Comparison of ENCODE assay signal across 13 cellular contexts in genomic region chr9:77752566-77752965, GRCh38.
DNase-seq lines count a peak whose midpoint lies in the region; ATAC-seq and TF ChIP-seq lines count a peak whose summit lies in the region.
"Had no signal": no experiment of that assay in that cellular context is flagged by ENCODE, and none has a peak within 500 bp of the region (broad histone marks: within the 10 kb centered on the region; RNA-seq: fewer than 3 reads in every experiment).

No MANE protein-coding gene starts in this region.

- H2AFZ ChIP-seq in PC-3 (ENCODE audit: low read length): no peak overlapping the region

- peaks cover 7% of the 10 kb centered on the region for H3K9me3 Mint-ChIP-seq in chondrocyte (ENCODE audit: low read depth)
- H3K9me3 Mint-ChIP-seq in activated CD4-positive, alpha-beta memory T cell treated with anti-CD3 and anti-CD28 coated beads for 36 hours: peaks cover 9% of the 10 kb centered on the region
- H3K9me3 Mint-ChIP-seq: effector memory CD8-positive, alpha-beta T cell had no signal

- POLR2A ChIA-PET in A673 (lab: Charles Lee; ENCODE audit: low non-redundant PET) (no interaction called here), PC-3 (lab: Charles Lee; ENCODE audit: unreplicated experiment) (no interaction called here)
- POLR2A ChIA-PET in activated CD4-positive, alpha-beta memory T cell treated with anti-CD3 and anti-CD28 coated beads for 36 hours (lab: Charles Lee): no interaction called here

- H3K4me1 ChIP-seq in A673 (ENCODE audit: insufficient read depth, low read length, poor library complexity, severe bottlenecking): peaks cover 51% of the 10 kb centered on the region
- H3K4me1 ChIP-seq in left lung: peaks cover 0 to 23% of the 10 kb centered on the region in 2 donors
- no peaks in the 10 kb centered on the region for H3K4me1 ChIP-seq in Peyer's patch
- peaks cover 7% of the 10 kb centered on the region for H3K4me1 ChIP-seq in PC-3 (ENCODE audit: insufficient read depth, low read length)

- no peak overlapping the region for H3K4me3 Mint-ChIP-seq in chondrocyte (ENCODE audit: unreplicated experiment)
- H3K4me3 Mint-ChIP-seq in activated CD4-positive, alpha-beta memory T cell treated with anti-CD3 and anti-CD28 coated beads for 36 hours: no peak overlapping the region
- H3K4me3 Mint-ChIP-seq: activated naive CD8-positive, alpha-beta T cell; effector memory CD8-positive, alpha-beta T cell had no signal

- peak; percentile 57 for DNase-seq in A673 (ENCODE audit: low spot score)
- DNase-seq in HS-5 (ENCODE audit: low read depth): peak; percentile 78
- no peak for DNase-seq in chondrocyte (ENCODE audit: low spot score)
- no peak for DNase-seq in left lung
- no peak for DNase-seq in Peyer's patch
- DNase-seq in activated CD4-positive, alpha-beta memory T cell treated with anti-CD3 and anti-CD28 coated beads for 36 hours: no peak
- DNase-seq in cerebellar cortex (ENCODE audit: low spot score): no peak
- no peak for DNase-seq in PC-3
- DNase-seq: ACHN; effector memory CD8-positive, alpha-beta T cell; NCI-H2171; T-helper 9 cell had no signal

- peak overlapping the region; percentile 86 for H3K27ac ChIP-seq in A673 (ENCODE audit: low read depth, low read length, poor library complexity, severe bottlenecking)
- H3K27ac ChIP-seq in left lung: peak overlapping the region in 1 of 2 donors; percentile 53
- H3K27ac ChIP-seq in Peyer's patch: no peak overlapping the region
- H3K27ac ChIP-seq in PC-3 (ENCODE audit: low read length): no peak overlapping the region

- no peak overlapping the region for H3K4me2 ChIP-seq in PC-3 (ENCODE audit: low read length)

- no peaks in the 10 kb centered on the region for H3K9me2 ChIP-seq in PC-3 (replicated peaks; ENCODE audit: low read length)

- H3K9ac ChIP-seq in PC-3 (ENCODE audit: low read length): no peak overlapping the region

- intact Hi-C loops in A673 (cut with micrococcal nuclease; ENCODE audit: unreplicated experiment): loop anchor here (5.0 to 10.0 kb wide), 3 partner anchors 285 to 578 kb away; partner anchors contain the start of gene VPS13A
- intact Hi-C loops in left lung (cut with DNase I): loop anchor here in 1 of 2 donors (10.0 kb wide), 1 partner anchor 298 kb away; no protein-coding TSS in a partner anchor
- intact Hi-C loops in activated CD4-positive, alpha-beta memory T cell treated with anti-CD3 and anti-CD28 coated beads for 36 hours (cut with micrococcal nuclease): loop anchor here (5.0 kb wide), 1 partner anchor 285 kb away; no protein-coding TSS in a partner anchor
- intact Hi-C loops in PC-3 (cut with micrococcal nuclease): loop anchor here (5.0 kb wide), 1 partner anchor 45 kb away; no protein-coding TSS in a partner anchor

- peak overlapping the region; percentile 84 for H3K27ac Mint-ChIP-seq in chondrocyte (ENCODE audit: unreplicated experiment)
- no peak overlapping the region for H3K27ac Mint-ChIP-seq in activated CD4-positive, alpha-beta memory T cell treated with anti-CD3 and anti-CD28 coated beads for 36 hours
- H3K27ac Mint-ChIP-seq: activated naive CD8-positive, alpha-beta T cell; effector memory CD8-positive, alpha-beta T cell had no signal

- H3K9me3 ChIP-seq in A673 (ENCODE audit: low read depth, low read length, poor library complexity, severe bottlenecking): no peaks in the 10 kb centered on the region
- H3K9me3 ChIP-seq in left lung: no peaks in the 10 kb centered on the region
- H3K9me3 ChIP-seq in Peyer's patch: no peaks in the 10 kb centered on the region
- H3K9me3 ChIP-seq in PC-3 (ENCODE audit: low read length): no peaks in the 10 kb centered on the region

- H3K27me3 Mint-ChIP-seq in chondrocyte (ENCODE audit: low read depth): no peaks in the 10 kb centered on the region
- H3K27me3 Mint-ChIP-seq in activated CD4-positive, alpha-beta memory T cell treated with anti-CD3 and anti-CD28 coated beads for 36 hours: no peaks in the 10 kb centered on the region
- H3K27me3 Mint-ChIP-seq: activated naive CD8-positive, alpha-beta T cell had no signal

- H3K79me2 ChIP-seq in PC-3 (ENCODE audit: low read length): no peaks in the 10 kb centered on the region

- H3K27me3 ChIP-seq in A673 (replicated peaks; ENCODE audit: insufficient read depth, low read depth, low read length, poor library complexity): no peaks in the 10 kb centered on the region
- H3K27me3 ChIP-seq in left lung: no peaks in the 10 kb centered on the region
- H3K27me3 ChIP-seq in Peyer's patch: no peaks in the 10 kb centered on the region
- H3K27me3 ChIP-seq in PC-3 (ENCODE audit: low read length): no peaks in the 10 kb centered on the region

- ATAC-seq in left lung (peak; percentile 20), PC-3 (no peak)
- ATAC-seq: effector memory CD8-positive, alpha-beta T cell had no signal

- BruUV-seq in A673 (replicated peaks; lab: Mats Ljungman, UMichigan) (no TSS peak), PC-3 (replicated peaks; lab: Mats Ljungman, UMichigan) (no TSS peak)

- H4K20me1 ChIP-seq in PC-3 (ENCODE audit: low read length): no peaks in the 10 kb centered on the region

- no peak overlapping the region for H3K4me3 ChIP-seq in A673 (ENCODE audit: low read depth, low read length, poor library complexity, severe bottlenecking)
- no peak overlapping the region for H3K4me3 ChIP-seq in left lung
- no peak overlapping the region for H3K4me3 ChIP-seq in Peyer's patch
- H3K4me3 ChIP-seq in PC-3 (ENCODE audit: low read length): no peak overlapping the region

- no peaks in the 10 kb centered on the region for H3F3A ChIP-seq in PC-3 (ENCODE audit: low read length, unreplicated experiment)

- peaks cover 12% of the 10 kb centered on the region for H3K36me3 Mint-ChIP-seq in chondrocyte (ENCODE audit: low read depth)
- peaks cover 10% of the 10 kb centered on the region for H3K36me3 Mint-ChIP-seq in activated CD4-positive, alpha-beta memory T cell treated with anti-CD3 and anti-CD28 coated beads for 36 hours

- no peak for TF ChIP-seq POLR2A in Peyer's patch (IDR thresholded peaks at IDR 0.05)

- peaks cover 47% of the 10 kb centered on the region for H3K4me1 Mint-ChIP-seq in chondrocyte (ENCODE audit: low read depth)
- H3K4me1 Mint-ChIP-seq in activated CD4-positive, alpha-beta memory T cell treated with anti-CD3 and anti-CD28 coated beads for 36 hours (ENCODE audit: low read depth): peaks cover 13% of the 10 kb centered on the region

- CTCF ChIA-PET in A673 (lab: Charles Lee) (interaction anchor here (0.6 to 0.8 kb wide), 2 partner anchors 319 to 628 kb away, joined by 3 to 4 read pairs; no protein-coding TSS in a partner anchor), PC-3 (lab: Charles Lee) (no interaction called here)
- CTCF ChIA-PET in activated CD4-positive, alpha-beta memory T cell treated with anti-CD3 and anti-CD28 coated beads for 36 hours (lab: Charles Lee): interaction anchor here (0.7 to 3.3 kb wide), 10 partner anchors 12 to 369 kb away, joined by 3 to 38 read pairs (median 6); no protein-coding TSS in a partner anchor

- TF ChIP-seq CTCF in A673 (conservative IDR thresholded peaks at IDR 0.05; ENCODE audit: low read depth, low read length): no peak
- TF ChIP-seq CTCF in chondrocyte (IDR thresholded peaks at IDR 0.05): no peak
- TF ChIP-seq CTCF in left lung (IDR thresholded peaks at IDR 0.05): no peak
- TF ChIP-seq CTCF in Peyer's patch (IDR thresholded peaks at IDR 0.05): no peak
- no peak for TF ChIP-seq CTCF in PC-3 (conservative IDR thresholded peaks at IDR 0.05; ENCODE audit: low read depth, low read length)

- no peaks in the 10 kb centered on the region for H3K36me3 ChIP-seq in A673 (ENCODE audit: insufficient read depth, low read length, poor library complexity, severe bottlenecking)
- H3K36me3 ChIP-seq in left lung: peaks cover 0 to 10% of the 10 kb centered on the region in 2 donors
- H3K36me3 ChIP-seq in Peyer's patch: no peaks in the 10 kb centered on the region
- no peaks in the 10 kb centered on the region for H3K36me3 ChIP-seq in PC-3 (ENCODE audit: low read depth, low read length)

Comparison
In these comparisons a context has a peak if more than half of its experiments do, and no peak if none do; other contexts are left out.
1. DNase-seq: peak in A673 (single experiment) and HS-5 (single experiment); none in chondrocyte (single experiment), left lung (0 of 2), Peyer's patch (0 of 3), activated CD4-positive, alpha-beta memory T cell treated with anti-CD3 and anti-CD28 coated beads for 36 hours (single experiment), cerebellar cortex (single experiment) and PC-3 (single experiment).